8 cellular contexts compared by ENCODE assay signal in the genomic region with DNA sequence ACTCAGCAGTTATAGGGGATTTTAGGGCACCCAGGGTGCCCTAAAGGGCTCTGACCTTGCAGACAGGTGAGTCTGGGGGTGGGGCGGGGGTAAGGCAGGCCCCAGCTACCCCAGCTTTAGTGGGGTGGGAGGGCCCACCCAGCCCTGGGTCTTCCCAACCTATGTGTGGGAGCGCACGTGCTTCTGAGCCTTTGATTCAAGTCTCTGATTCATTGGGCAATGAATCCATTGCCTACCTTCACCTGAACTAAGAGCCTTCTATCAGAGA. TPM values are rescaled to one million over a fixed set of nuclear protein-coding genes. Genes with fewer than 3 reads are reported as not detected.
DNase-seq lines count a peak whose midpoint lies in the region; ATAC-seq and TF ChIP-seq lines count a peak whose summit lies in the region.

No MANE protein-coding gene starts in this region.

- H3K9me3 Mint-ChIP-seq in activated B cell treated with CpG ODN at 0.5 μM for 24 hours, result no peaks in the 10 kb centered on the region

- TF ChIP-seq CTCF in activated B cell treated with CpG ODN at 0.5 μM for 24 hours (IDR thresholded peaks at IDR 0.05), result no peak
- no peak for TF ChIP-seq CTCF in foreskin fibroblast (IDR thresholded peaks at IDR 0.05; ENCODE audit: low read depth, low read length)
- no peak for TF ChIP-seq CTCF in sigmoid colon (IDR thresholded peaks at IDR 0.05)

- H3K27me3 Mint-ChIP-seq in activated B cell treated with CpG ODN at 0.5 μM for 24 hours, result no peaks in the 10 kb centered on the region

- H3K9ac ChIP-seq in ES-I3 (ENCODE audit: low read depth, low read length), result peak overlapping the region; percentile 60

- H3K36me3 ChIP-seq in ES-I3 (ENCODE audit: insufficient read depth, low read length) (peaks cover 7% of the 10 kb centered on the region; the same call in 1 of the 2 replicates), sigmoid colon (peaks cover 2 to 44% (median 12%) of the 10 kb centered on the region in 4 donors)

- POLR2A ChIA-PET in activated B cell treated with CpG ODN at 0.5 μM for 24 hours (lab: Charles Lee), result interaction anchor here (1.2 to 3.6 kb wide), 26 partner anchors 10 to 227 kb away, joined by 3 to 52 read pairs (median 8); partner anchors contain the start of genes NQO2, RIPK1, SERPINB6 and SERPINB9

- peak overlapping the region; percentile 85 for H3K27ac Mint-ChIP-seq in activated B cell treated with CpG ODN at 0.5 μM for 24 hours

- peaks cover 44% of the 10 kb centered on the region for H3K4me1 Mint-ChIP-seq in activated B cell treated with CpG ODN at 0.5 μM for 24 hours

- peak overlapping the region; percentile 93 to 99 (median 98) for H3K27ac ChIP-seq in sigmoid colon

- intact Hi-C loops in activated B cell treated with CpG ODN at 0.5 μM for 24 hours (cut with micrococcal nuclease) (loop anchor here (1.0 kb wide), 5 partner anchors 49 to 149 kb away; partner anchors contain the start of gene WRNIP1), sigmoid colon (cut with DNase I) (no loop called here)

- H3K4me1 ChIP-seq in ES-I3 (ENCODE audit: insufficient read depth, low read length) (peaks cover 18% of the 10 kb centered on the region), sigmoid colon (peaks cover 0 to 42% (median 36%) of the 10 kb centered on the region in 4 donors)

- H3K4me3 Mint-ChIP-seq in activated B cell treated with CpG ODN at 0.5 μM for 24 hours, result peak overlapping the region; percentile 86

- peaks cover 43% of the 10 kb centered on the region for H3K36me3 Mint-ChIP-seq in activated B cell treated with CpG ODN at 0.5 μM for 24 hours (ENCODE audit: low read depth)

- no peak for TF ChIP-seq EP300 in sigmoid colon (IDR thresholded peaks at IDR 0.05)

- TF ChIP-seq POLR2A in sigmoid colon (IDR thresholded peaks at IDR 0.05), result no peak

- ATAC-seq in activated B cell treated with CpG ODN at 0.5 μM for 24 hours (ENCODE audit: low read depth), result no peak
- ATAC-seq in HG03280 (IDR thresholded peaks at IDR 0.05; ENCODE audit: unreplicated experiment), result no peak

- H3K9me3 ChIP-seq in ES-I3 (ENCODE audit: control insufficient read depth, insufficient read depth, low read length) (no peaks in the 10 kb centered on the region), sigmoid colon (no peaks in the 10 kb centered on the region)

- CTCF ChIA-PET in activated B cell treated with CpG ODN at 0.5 μM for 24 hours (lab: Charles Lee), result interaction anchor here (1.1 to 4.0 kb wide), 8 partner anchors 50 to 149 kb away, joined by 3 to 23 read pairs (median 12); no protein-coding TSS in a partner anchor

- 10 to 56% methylated on average over 3 of the region's 3 CpGs for WGBS in sigmoid colon, 2 donors

- peak overlapping the region; percentile 56 to 63 for H3K4me3 ChIP-seq in foreskin fibroblast (ENCODE audit: low read depth in 1 of 2, low read length in 2 of 2)
- peak overlapping the region; percentile 64 to 79 (median 70) for H3K4me3 ChIP-seq in sigmoid colon

- no peaks in the 10 kb centered on the region for H3K27me3 ChIP-seq in sigmoid colon

- DNase-seq in activated B cell treated with CpG ODN at 0.5 μM for 24 hours (no peak), foreskin fibroblast (no peak), sigmoid colon (no peak), NCI-H2171 treated with DMSO at 0.1 percent for 48 hours (lab: John Stamatoyannopoulos, UW) (no peak), RPMI8226 (no peak), NCI-H345 (lab: John Stamatoyannopoulos, UW) (no peak)

RNA-seq across cellular contexts. Expression of gene SERPINB1, which starts 0.9 kb away (rescaled TPM):
- total RNA-seq in activated B cell treated with CpG ODN at 0.5 μM for 24 hours (59.9 and 60.5 TPM in 2 replicates), sigmoid colon (10 to 100 TPM; 19.6 to 88.0 (median 22.9) TPM)
- polyA plus RNA-seq in sigmoid colon, result 100 to 1,000 TPM in 2 of 3 donors, 10 to 100 TPM in 1; 97.9 to 230 (median 161) TPM
